In genomic region chr3:97839944-97840343, GRCh38 we compare ENCODE assay signal across 26 cellular contexts.
"Had no signal": no experiment of that assay in that cellular context is flagged by ENCODE, and none has a peak within 500 bp of the region (broad histone marks: within the 10 kb centered on the region; RNA-seq: fewer than 3 reads in every experiment).

No MANE protein-coding gene starts in this region.

- H3K27me3 Mint-ChIP-seq: activated CD4-positive, alpha-beta T cell treated with anti-CD3 and anti-CD28 coated beads for 36 hours; activated CD8-positive, alpha-beta T cell treated with anti-CD3 and anti-CD28 coated beads for 36 hours; activated naive CD4-positive, alpha-beta T cell treated with anti-CD3 and anti-CD28 coated beads, Interleukin-2, amount 50 U/mL, for 24 hours; activated T-cell treated with anti-CD3 and anti-CD28 coated beads, Interleukin-2, amount 50 U/mL, for 24 hours; brain had no signal

- H3K27ac Mint-ChIP-seq: activated CD4-positive, alpha-beta T cell treated with anti-CD3 and anti-CD28 coated beads for 36 hours; activated CD8-positive, alpha-beta T cell treated with anti-CD3 and anti-CD28 coated beads for 36 hours; activated naive CD4-positive, alpha-beta T cell treated with anti-CD3 and anti-CD28 coated beads, Interleukin-2, amount 50 U/mL, for 24 hours; activated T-cell treated with anti-CD3 and anti-CD28 coated beads, Interleukin-2, amount 50 U/mL, for 24 hours; activated T-helper 1 cell treated with anti-CD3 and anti-CD28 coated beads, Interleukin-12 subunit alpha, Interleukin-12 subunit beta, Interleukin-2, Interleukin-4 antibody, amounts not matched to agents 30 ng/mL and 10 ng/mL and 1 ng/mL, durations not matched to agents 14 hours and 24 hours and 36 hours had no signal

- H3K4me3 ChIP-seq: SK-N-MC had no signal

- H3K9ac ChIP-seq: KMS-11 had no signal

- DNase-seq: activated CD4-positive, alpha-beta T cell treated with anti-CD3 and anti-CD28 coated beads for 36 hours; activated CD4-positive, alpha-beta T cell treated with anti-CD3 and anti-CD28 coated beads, Interleukin-2, amount 50 U/mL, for 1 hour; activated CD8-positive, alpha-beta memory T cell treated with anti-CD3 and anti-CD28 coated beads, Interleukin-2, amount 50 U/mL, for 48 hours; activated CD8-positive, alpha-beta T cell treated with anti-CD3 and anti-CD28 coated beads for 36 hours; activated effector memory CD4-positive, alpha-beta T cell treated with Interleukin-2 at 50 U/mL for 16 hours; activated naive CD4-positive, alpha-beta T cell; activated T-cell treated with anti-CD3 and anti-CD28 coated beads, Interleukin-2, amount 50 U/mL, for 24 hours; NCI-H1092; NCI-H1417 treated with DMSO at 0.1 percent for 48 hours; NCI-H1694 treated with DMSO at 0.1 percent for 48 hours; NCI-H2029 treated with DMSO at 0.1 percent for 48 hours; NCI-H345; NCI-H510A; NCI-H526 treated with DMSO at 0.1 percent for 48 hours; NK-92 treated with Interleukin-12 subunit alpha and Interleukin-12 subunit beta, amount 100 ng/mL, for 24 hours; OCI-M1; RPMI8226; T-helper 1 cell had no signal

- H3K36me3 Mint-ChIP-seq: activated naive CD4-positive, alpha-beta T cell treated with anti-CD3 and anti-CD28 coated beads, Interleukin-2, amount 50 U/mL, for 24 hours; brain had no signal

- H3K4me2 ChIP-seq: KMS-11 had no signal

- H3K27ac ChIP-seq: KMS-11, SK-N-MC, VCaP had no signal

- H3K9me3 Mint-ChIP-seq: activated CD8-positive, alpha-beta T cell treated with anti-CD3 and anti-CD28 coated beads for 36 hours; activated naive CD4-positive, alpha-beta T cell treated with anti-CD3 and anti-CD28 coated beads, Interleukin-2, amount 50 U/mL, for 24 hours; activated T-cell treated with anti-CD3 and anti-CD28 coated beads, Interleukin-2, amount 50 U/mL, for 24 hours; activated T-helper 1 cell treated with anti-CD3 and anti-CD28 coated beads, Interleukin-12 subunit alpha, Interleukin-12 subunit beta, Interleukin-2, Interleukin-4 antibody, amounts not matched to agents 30 ng/mL and 10 ng/mL and 1 ng/mL, durations not matched to agents 14 hours and 24 hours and 36 hours; brain had no signal

- H3K4me3 Mint-ChIP-seq: activated CD4-positive, alpha-beta T cell treated with anti-CD3 and anti-CD28 coated beads for 36 hours; activated CD8-positive, alpha-beta T cell treated with anti-CD3 and anti-CD28 coated beads for 36 hours; activated naive CD4-positive, alpha-beta T cell treated with anti-CD3 and anti-CD28 coated beads, Interleukin-2, amount 50 U/mL, for 24 hours; activated T-cell treated with anti-CD3 and anti-CD28 coated beads, Interleukin-2, amount 50 U/mL, for 24 hours; activated T-helper 1 cell treated with anti-CD3 and anti-CD28 coated beads, Interleukin-12 subunit alpha, Interleukin-12 subunit beta, Interleukin-2, Interleukin-4 antibody, amounts not matched to agents 30 ng/mL and 10 ng/mL and 1 ng/mL, durations not matched to agents 14 hours and 24 hours and 36 hours; brain had no signal

- ATAC-seq: activated CD4-positive, alpha-beta T cell treated with anti-CD3 and anti-CD28 coated beads for 36 hours; activated CD8-positive, alpha-beta T cell treated with anti-CD3 and anti-CD28 coated beads for 36 hours; Panc1; Right ventricle myocardium inferior had no signal

- H3K4me1 Mint-ChIP-seq: activated CD4-positive, alpha-beta T cell treated with anti-CD3 and anti-CD28 coated beads for 36 hours; activated naive CD4-positive, alpha-beta T cell treated with anti-CD3 and anti-CD28 coated beads, Interleukin-2, amount 50 U/mL, for 24 hours had no signal
